In genomic region chr19:10289836-10290438, GRCh38 we compare ENCODE assay signal across 8 cellular contexts. TPM values are rescaled to one million over a fixed set of nuclear protein-coding genes. Genes with fewer than 3 reads are reported as not detected.
DNase-seq lines count a peak whose midpoint lies in the region; ATAC-seq and TF ChIP-seq lines count a peak whose summit lies in the region.

A gene with protein sequence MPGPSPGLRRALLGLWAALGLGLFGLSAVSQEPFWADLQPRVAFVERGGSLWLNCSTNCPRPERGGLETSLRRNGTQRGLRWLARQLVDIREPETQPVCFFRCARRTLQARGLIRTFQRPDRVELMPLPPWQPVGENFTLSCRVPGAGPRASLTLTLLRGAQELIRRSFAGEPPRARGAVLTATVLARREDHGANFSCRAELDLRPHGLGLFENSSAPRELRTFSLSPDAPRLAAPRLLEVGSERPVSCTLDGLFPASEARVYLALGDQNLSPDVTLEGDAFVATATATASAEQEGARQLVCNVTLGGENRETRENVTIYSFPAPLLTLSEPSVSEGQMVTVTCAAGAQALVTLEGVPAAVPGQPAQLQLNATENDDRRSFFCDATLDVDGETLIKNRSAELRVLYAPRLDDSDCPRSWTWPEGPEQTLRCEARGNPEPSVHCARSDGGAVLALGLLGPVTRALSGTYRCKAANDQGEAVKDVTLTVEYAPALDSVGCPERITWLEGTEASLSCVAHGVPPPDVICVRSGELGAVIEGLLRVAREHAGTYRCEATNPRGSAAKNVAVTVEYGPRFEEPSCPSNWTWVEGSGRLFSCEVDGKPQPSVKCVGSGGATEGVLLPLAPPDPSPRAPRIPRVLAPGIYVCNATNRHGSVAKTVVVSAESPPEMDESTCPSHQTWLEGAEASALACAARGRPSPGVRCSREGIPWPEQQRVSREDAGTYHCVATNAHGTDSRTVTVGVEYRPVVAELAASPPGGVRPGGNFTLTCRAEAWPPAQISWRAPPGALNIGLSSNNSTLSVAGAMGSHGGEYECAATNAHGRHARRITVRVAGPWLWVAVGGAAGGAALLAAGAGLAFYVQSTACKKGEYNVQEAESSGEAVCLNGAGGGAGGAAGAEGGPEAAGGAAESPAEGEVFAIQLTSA (plus strand): TSS chr19:10289952. CDS start chr19:10290044, 92 bp downstream.

- H3K36me3 ChIP-seq in mucosa of stomach (ENCODE audit: control insufficient read depth, insufficient read depth, low read length) (no peaks in the 10 kb centered on the region), transverse colon (no peaks in the 10 kb centered on the region)

- H3K4me3 ChIP-seq in astrocyte of the spinal cord (ENCODE audit: low read depth, low read length): peak within 1 kb of the TSS; percentile 13
- H3K4me3 ChIP-seq in mucosa of stomach (ENCODE audit: low read length): peak within 1 kb of the TSS; percentile 36
- peak within 1 kb of the TSS in 2 of 4 donors; percentile 36 to 41 for H3K4me3 ChIP-seq in transverse colon

- H3K9me3 ChIP-seq in mucosa of stomach (ENCODE audit: control insufficient read depth, low read length): no peaks in the 10 kb centered on the region
- no peaks in the 10 kb centered on the region for H3K9me3 ChIP-seq in transverse colon

- H3K4me1 ChIP-seq in mucosa of stomach (ENCODE audit: control insufficient read depth, insufficient read depth, low read length) (peaks cover 66% of the 10 kb centered on the region), transverse colon (peaks cover 36 to 65% (median 61%) of the 10 kb centered on the region in 4 donors)

- WGBS in transverse colon (ENCODE audit: low coverage in 1 of 2), 2 donors: 4 to 7% methylated on average over 8 to 40 of the region's 49 CpGs

- no peak within 1 kb of the TSS for H3K9ac ChIP-seq in mucosa of stomach (ENCODE audit: low read length)

- ATAC-seq in GM18870 (IDR thresholded peaks at IDR 0.05; ENCODE audit: unreplicated experiment): no peak

- TF ChIP-seq POLR2A in transverse colon (IDR thresholded peaks at IDR 0.05): no peak

- peak in 2 of 3 experiments; percentile 91 to 92 for DNase-seq in NCI-H1417 (lab: John Stamatoyannopoulos, UW)
- DNase-seq in NCI-H1417 treated with DMSO at 0.1 percent for 48 hours (lab: John Stamatoyannopoulos, UW): no peak
- peak; percentile 97 for DNase-seq in OCI-M1 (lab: John Stamatoyannopoulos, UW)
- DNase-seq in astrocyte of the spinal cord (ENCODE audit: low read depth, low spot score): no peak
- DNase-seq in transverse colon: peak; percentile 13
- no peak for DNase-seq in NCI-H2029 (lab: John Stamatoyannopoulos, UW)

- no peak for TF ChIP-seq EP300 in transverse colon (IDR thresholded peaks at IDR 0.05; ENCODE audit: low read depth)

- in situ Hi-C loops in astrocyte of the spinal cord (cut with HindIII; ENCODE audit: low sequenced_read_pairs) (no loop called here), transverse colon (cut with MboI; ENCODE audit: low pct_ligation_motif_present in 1 of 4, low pct_unique_long_range_greater_than_20kb in 1 of 4, low sequenced_read_pairs in 3 of 4) (no loop called here)

- TF ChIP-seq CTCF in astrocyte of the spinal cord (IDR thresholded peaks at IDR 0.05; ENCODE audit: low read depth, low read length) (no peak), transverse colon (IDR thresholded peaks at IDR 0.05) (no peak)

- H3K27me3 ChIP-seq in mucosa of stomach (ENCODE audit: control insufficient read depth, insufficient read depth, low read length) (peaks cover 83% of the 10 kb centered on the region), transverse colon (peaks cover 85% of the 10 kb centered on the region)

- H3K27ac ChIP-seq in transverse colon: no peak within 1 kb of the TSS

- intact Hi-C loops in transverse colon (cut with DNase I; ENCODE audit: low total_unique reads): loop anchor here (5.0 kb wide), 1 partner anchor 642 kb away; no protein-coding TSS in a partner anchor

RNA-seq across cellular contexts. Expression of the gene that starts here (rescaled TPM):
- total RNA-seq in transverse colon: under 1 TPM in 2 of 4 donors, not detected in 2; 0.27 to 0.48 TPM

Comparison
In these comparisons a context has a peak if more than half of its experiments do, and no peak if none do; other contexts are left out.
1. DNase-seq: peak in NCI-H1417 (2 of 3) and OCI-M1 (single experiment); none in NCI-H1417 treated with DMSO at 0.1 percent for 48 hours (single experiment), astrocyte of the spinal cord (single experiment) and NCI-H2029 (single experiment).
2. Peak in DNase-seq in transverse colon; RNA of the gene not detected or under 1 TPM.